8 cellular contexts compared by ENCODE assay signal in the genomic region with DNA sequence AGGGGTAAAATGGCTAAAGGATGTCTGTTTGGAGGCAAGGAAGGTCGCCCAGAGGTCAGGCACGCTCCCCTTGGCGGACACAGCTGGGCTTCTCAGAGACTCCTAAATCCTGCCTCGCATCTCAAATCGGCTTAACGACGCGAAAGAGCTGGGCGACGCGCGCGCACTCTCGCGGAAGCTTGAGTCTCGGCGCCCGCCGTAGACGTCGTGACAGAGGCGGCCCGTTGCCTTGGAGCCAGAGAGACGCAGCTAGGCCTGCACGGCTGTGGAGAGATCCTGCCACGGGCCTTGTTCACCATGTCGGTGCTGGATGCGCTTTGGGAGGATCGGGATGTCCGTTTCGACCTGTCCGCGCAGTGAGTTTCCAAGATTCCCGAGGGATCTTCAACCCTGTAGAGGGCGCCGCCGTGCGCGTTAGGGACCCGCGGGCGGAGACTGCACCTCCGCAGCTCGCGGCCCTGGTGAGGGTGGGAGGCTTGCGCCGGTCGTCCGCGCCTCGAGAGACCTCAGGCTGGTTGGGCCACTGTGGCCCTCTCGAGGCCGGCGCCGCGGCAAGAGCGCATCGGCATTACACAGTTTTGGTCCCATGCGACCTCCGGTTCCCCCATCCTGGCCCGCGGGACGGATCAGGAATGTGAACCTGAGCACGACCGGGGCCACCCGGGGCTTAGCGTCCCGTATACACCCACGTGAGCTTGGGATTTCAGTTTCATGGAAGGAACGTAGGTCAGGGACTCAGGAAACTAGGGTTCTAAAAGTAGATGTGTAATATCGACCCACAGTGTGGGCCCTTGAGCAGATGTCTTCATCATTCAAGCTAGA. TPM values are rescaled to one million over a fixed set of nuclear protein-coding genes. Genes with fewer than 3 reads are reported as not detected.
DNase-seq lines count a peak whose midpoint lies in the region; ATAC-seq, FAIRE-seq and TF ChIP-seq lines count a peak whose summit lies in the region.

Gene BBS5, plus strand, starts transcription at position 238 of the 822 bp plus-strand sequence. Its CDS starts 60 bp downstream, at position 298.

- H3K27me3 ChIP-seq in BE2C (no peaks in the 10 kb centered on the region), endocrine pancreas (ENCODE audit: control insufficient read depth, insufficient read depth, low read length) (no peaks in the 10 kb centered on the region), mesendoderm (ENCODE audit: insufficient read depth, low read length, poor library complexity) (peaks cover 2% of the 10 kb centered on the region)

- no CpG with 5 or more reads among the region's 71 CpGs for WGBS in mesendoderm (ENCODE audit: extremely low coverage, insufficient coverage, low lambda C conversion rate)

- H3K27ac ChIP-seq in mesendoderm (ENCODE audit: low read depth, low read length) = no peak within 1 kb of the TSS

- peak within 1 kb of the TSS; percentile 69 for H3K4me2 ChIP-seq in mesendoderm (ENCODE audit: low read length)

- no peak within 1 kb of the TSS for H3K18ac ChIP-seq in mesendoderm (ENCODE audit: low read length)

- no peaks in the 10 kb centered on the region for H3K9me3 ChIP-seq in BE2C
- H3K9me3 ChIP-seq in endocrine pancreas (ENCODE audit: control insufficient read depth, low read length) = no peaks in the 10 kb centered on the region

- H3K79me1 ChIP-seq in mesendoderm (ENCODE audit: low read length) = no peaks in the 10 kb centered on the region

- H3K79me2 ChIP-seq in mesendoderm (ENCODE audit: control insufficient read depth, insufficient read depth, low read length) = no peaks in the 10 kb centered on the region

- FAIRE-seq in GM19239 (lab: Jason Lieb, UNC) = peak; percentile 80

- DNase-seq in BE2C (peak; percentile 71), GM19239 (ENCODE audit: insufficient read length, low spot score) (peak; percentile 57), NCI-H82 (lab: John Stamatoyannopoulos, UW) (peak; percentile 98), mesendoderm (peak; percentile 76)
- peak; percentile 31 to 45 for DNase-seq in activated CD8-positive, alpha-beta memory T cell treated with anti-CD3 and anti-CD28 coated beads for 4 hours (ENCODE audit: low read depth in 2 of 2)
- DNase-seq in stimulated activated CD8-positive, alpha-beta memory T cell treated with anti-CD3 and anti-CD28 coated beads, Interleukin-12 subunit alpha, Interleukin-12 subunit beta, amount 100 ng/mL, for 4 hours (ENCODE audit: low read depth) = peak; percentile 46

- H3K56ac ChIP-seq in mesendoderm (ENCODE audit: low read length) = peak within 1 kb of the TSS; percentile 83

- no peak within 1 kb of the TSS for H4K5ac ChIP-seq in mesendoderm (ENCODE audit: low read length)

- no peak within 1 kb of the TSS for H4K8ac ChIP-seq in mesendoderm (ENCODE audit: low read depth, low read length)

- no peak within 1 kb of the TSS for H2BK15ac ChIP-seq in mesendoderm (replicated peaks; ENCODE audit: low read depth)

- H3K4ac ChIP-seq in mesendoderm (ENCODE audit: low read depth, low read length) = no peak within 1 kb of the TSS

- peak; percentile 41 for TF ChIP-seq CTCF in BE2C (IDR thresholded peaks at IDR 0.05; ENCODE audit: low read depth, low read length)

- H3K23ac ChIP-seq in mesendoderm (ENCODE audit: low read length) = no peak within 1 kb of the TSS

- H3K4me1 ChIP-seq in BE2C = no peaks in the 10 kb centered on the region
- H3K4me1 ChIP-seq in endocrine pancreas (ENCODE audit: control insufficient read depth, insufficient read depth, low read length) = no peaks in the 10 kb centered on the region
- H3K4me1 ChIP-seq in mesendoderm (ENCODE audit: control insufficient read depth, low read depth, low read length) = no peaks in the 10 kb centered on the region

- H3K9ac ChIP-seq in endocrine pancreas (ENCODE audit: control insufficient read depth, insufficient read depth, low read length) = peak within 1 kb of the TSS; percentile 98
- H3K9ac ChIP-seq in mesendoderm (ENCODE audit: low read length) = peak within 1 kb of the TSS; percentile 50

- H3K36me3 ChIP-seq in BE2C = no peaks in the 10 kb centered on the region
- H3K36me3 ChIP-seq in endocrine pancreas (ENCODE audit: control insufficient read depth, insufficient read depth, low read length) = no peaks in the 10 kb centered on the region
- H3K36me3 ChIP-seq in mesendoderm (ENCODE audit: control insufficient read depth, insufficient read depth, low read length) = no peaks in the 10 kb centered on the region

- no peak within 1 kb of the TSS for H2AK5ac ChIP-seq in mesendoderm (ENCODE audit: low read length)

- H2BK120ac ChIP-seq in mesendoderm (ENCODE audit: low read depth, low read length) = no peak within 1 kb of the TSS

- peak within 1 kb of the TSS; percentile 68 for H3K4me3 ChIP-seq in BE2C (ENCODE audit: low read depth, low read length)
- peak within 1 kb of the TSS; percentile 92 for H3K4me3 ChIP-seq in endocrine pancreas (ENCODE audit: control insufficient read depth, insufficient read depth, low read length)
- H3K4me3 ChIP-seq in mesendoderm (ENCODE audit: low read length) = peak within 1 kb of the TSS; percentile 25

- no peak within 1 kb of the TSS for H2BK5ac ChIP-seq in mesendoderm (ENCODE audit: low read length)

- ATAC-seq in HG03457 (IDR thresholded peaks at IDR 0.05; ENCODE audit: unreplicated experiment) = peak; percentile 98

RNA-seq across cellular contexts. Expression of gene BBS5, which starts in this region (rescaled TPM):
- 2.8 TPM for polyA plus RNA-seq in BE2C (2012; ENCODE audit: insufficient read depth, insufficient read length, low read depth)
- polyA plus RNA-seq in mesendoderm (2013, experiment 1 of 2) = 0.49 TPM
- 0.49 TPM for polyA plus RNA-seq in mesendoderm (2013, experiment 2 of 2)

Comparison
In these comparisons a context has a peak if more than half of its experiments do, and no peak if none do; other contexts are left out.
1. DNase-seq: peak in every context shown above with its lines; median percentile 98 in NCI-H82; 76 in mesendoderm; 71 in BE2C; 57 in GM19239; 46 in stimulated activated CD8-positive, alpha-beta memory T cell treated with anti-CD3 and anti-CD28 coated beads, Interleukin-12 subunit alpha, Interleukin-12 subunit beta, amount 100 ng/mL, for 4 hours; 38 in activated CD8-positive, alpha-beta memory T cell treated with anti-CD3 and anti-CD28 coated beads for 4 hours.
2. H3K4me3 ChIP-seq: peak in every context shown above with its lines; median percentile 92 in endocrine pancreas; 68 in BE2C; 25 in mesendoderm.